ENCODE assay signal across 8 cellular contexts in genomic region chr15:73964736-73965093, GRCh38. TPM values are rescaled to one million over a fixed set of nuclear protein-coding genes. Genes with fewer than 3 reads are reported as not detected.
DNase-seq lines count a peak whose midpoint lies in the region; ATAC-seq and TF ChIP-seq lines count a peak whose summit lies in the region.

No MANE protein-coding gene starts in this region.

- H3K4me3 Mint-ChIP-seq in endodermal cell (no peak overlapping the region), mesothelial cell of epicardium (peak overlapping the region; percentile 17)

- H3K27me3 ChIP-seq in endodermal cell (ENCODE audit: control insufficient read depth, insufficient read depth, low read length, poor library complexity, severe bottlenecking), result no peaks in the 10 kb centered on the region

- H3K36me3 Mint-ChIP-seq in endodermal cell (ENCODE audit: low read depth) (no peaks in the 10 kb centered on the region), mesothelial cell of epicardium (no peaks in the 10 kb centered on the region)

- no peak overlapping the region for H3K9ac ChIP-seq in endodermal cell (ENCODE audit: extremely low read depth, low read length, poor library complexity, severe bottlenecking)

- WGBS in endodermal cell (ENCODE audit: insufficient coverage in 1 of 2, insufficient read length in 1 of 2), 2 experiments, result 28 to 31% methylated on average over 9 to 11 of the region's 11 CpGs

- H3K27ac Mint-ChIP-seq in endodermal cell (peak overlapping the region; percentile 55), mesothelial cell of epicardium (no peak overlapping the region)

- peak; percentile 84 for DNase-seq in DMS 273 (lab: John Stamatoyannopoulos, UW; ENCODE audit: unreplicated experiment)
- no peak for DNase-seq in DMS 273 treated with DMSO at 0.1 percent for 48 hours (lab: John Stamatoyannopoulos, UW)
- peak; percentile 58 for DNase-seq in NOMO-1 treated with dmso at 0.1 percent for 144 hours (lab: John Stamatoyannopoulos, UW; ENCODE audit: unreplicated experiment)
- DNase-seq in activated CD8-positive, alpha-beta memory T cell treated with anti-CD3 and anti-CD28 coated beads for 4 hours (ENCODE audit: low read depth in 2 of 2), result peak; percentile 60 to 69
- DNase-seq in endodermal cell, result peak; percentile 99
- DNase-seq in mesothelial cell of epicardium (ENCODE audit: low spot score in 2 of 2, unreplicated experiment in 2 of 2), result peak; percentile 61 to 88
- DNase-seq in stimulated activated CD8-positive, alpha-beta memory T cell treated with anti-CD3 and anti-CD28 coated beads, Interleukin-4, amount 100 ng/mL, for 4 hours (ENCODE audit: low read depth in 2 of 2, low spot score in 1 of 2), result peak; percentile 67 to 79

- TF ChIP-seq CTCF in endodermal cell (conservative IDR thresholded peaks at IDR 0.05) (peak; percentile 98), mesothelial cell of epicardium (IDR thresholded peaks at IDR 0.05; ENCODE audit: unreplicated experiment) (peak; percentile 90)

- no peak overlapping the region for H3K4me3 ChIP-seq in endodermal cell (ENCODE audit: low read length)

- peak overlapping the region; percentile 61 for H3K27ac ChIP-seq in endodermal cell (ENCODE audit: low read depth, low read length)

- H3K36me3 ChIP-seq in endodermal cell (ENCODE audit: control insufficient read depth, insufficient read depth, low read length), result no peaks in the 10 kb centered on the region

- H3K4me1 ChIP-seq in endodermal cell (ENCODE audit: control insufficient read depth, insufficient read depth, low read length), result peaks cover 4% of the 10 kb centered on the region

- H3K9me3 ChIP-seq in endodermal cell (ENCODE audit: control insufficient read depth, low read length), result no peaks in the 10 kb centered on the region

- H3K4me1 Mint-ChIP-seq in endodermal cell (peaks cover 11% of the 10 kb centered on the region), mesothelial cell of epicardium (peaks cover 28% of the 10 kb centered on the region)

- H3K27me3 Mint-ChIP-seq in endodermal cell (ENCODE audit: insufficient read depth) (no peaks in the 10 kb centered on the region), mesothelial cell of epicardium (ENCODE audit: low read depth) (peaks cover 5% of the 10 kb centered on the region)

- H3K9me3 Mint-ChIP-seq in endodermal cell (no peaks in the 10 kb centered on the region), mesothelial cell of epicardium (no peaks in the 10 kb centered on the region)

- ATAC-seq in HG03520 (IDR thresholded peaks at IDR 0.05; ENCODE audit: unreplicated experiment), result peak; percentile 54

RNA-seq across cellular contexts. Expression of gene STOML1, which starts 27.4 kb away (rescaled TPM):
- total RNA-seq in endodermal cell, result 1 to 10 TPM; 4.4 to 5.5 TPM
- 7.9 TPM for polyA plus RNA-seq in endodermal cell (2013, experiment 1 of 2)
- 6.8 TPM for polyA plus RNA-seq in endodermal cell (2013, experiment 2 of 2)
- total RNA-seq in mesothelial cell of epicardium, result 11.1 to 13.7 TPM (median 11.9 TPM) in 3 replicates

RNA-seq across cellular contexts. Expression of gene PML, which starts 29.8 kb away (rescaled TPM):
- total RNA-seq in endodermal cell (10 to 100 TPM; 26.5 to 28.9 TPM), mesothelial cell of epicardium (41.2 to 45.3 TPM (median 43.6 TPM) in 3 replicates)
- polyA plus RNA-seq in endodermal cell (2013, experiment 1 of 2), result 25.5 TPM
- 23.7 TPM for polyA plus RNA-seq in endodermal cell (2013, experiment 2 of 2)

RNA-seq across cellular contexts. Expression of gene LOXL1, which starts 38.5 kb away (rescaled TPM):
- 10 to 100 TPM; 21.3 to 31.8 TPM for total RNA-seq in endodermal cell
- 92.7 TPM for polyA plus RNA-seq in endodermal cell (2013, experiment 1 of 2)
- polyA plus RNA-seq in endodermal cell (2013, experiment 2 of 2), result 93.8 TPM
- 62.9 to 69.0 TPM (median 68.6 TPM) in 3 replicates for total RNA-seq in mesothelial cell of epicardium
